8 cellular contexts compared by ENCODE assay signal in genomic region chr19:343451-343931, GRCh38. TPM values are rescaled to one million over a fixed set of nuclear protein-coding genes. Genes with fewer than 3 reads are reported as not detected.
DNase-seq lines count a peak whose midpoint lies in the region; ATAC-seq and TF ChIP-seq lines count a peak whose summit lies in the region.

No MANE protein-coding gene starts in this region.

- H3K4me3 ChIP-seq in adrenal gland (peak overlapping the region in 3 of 4 donors; percentile 23 to 100 (median 67)), suprapubic skin (peak overlapping the region; percentile 90)

- H3K4me1 ChIP-seq in adrenal gland (replicated peaks in 1 of 2) (peaks cover 14 to 34% of the 10 kb centered on the region in 2 donors), suprapubic skin (peaks cover 43% of the 10 kb centered on the region)

- H3K4me1 Mint-ChIP-seq in T-helper 1 cell treated with Interleukin-12 subunit alpha and Interleukin-12 subunit beta and Interleukin-4 antibody, amounts not matched to agents 30 μg/mL and 1 μg/mL, for 36 hours (ENCODE audit: low read depth): peaks cover 35% of the 10 kb centered on the region

- DNase-seq in T-helper 1 cell (no peak), adrenal gland (no peak), iris pigment epithelial cell (ENCODE audit: low read depth) (peak; percentile 19), suprapubic skin (ENCODE audit: low spot score in 2 of 2) (peak in 1 of 2 donors; percentile 60), OCI-M1 (lab: John Stamatoyannopoulos, UW) (no peak), COLO829 (ENCODE audit: low spot score) (no peak)

- peak overlapping the region; percentile 83 for H3K4me3 Mint-ChIP-seq in T-helper 1 cell treated with Interleukin-12 subunit alpha and Interleukin-12 subunit beta and Interleukin-4 antibody, amounts not matched to agents 30 μg/mL and 1 μg/mL, for 36 hours

- TF ChIP-seq POLR2A in adrenal gland (IDR thresholded peaks at IDR 0.05) (no peak), suprapubic skin (IDR thresholded peaks at IDR 0.05) (no peak)

- no peak for TF ChIP-seq EP300 in suprapubic skin (IDR thresholded peaks at IDR 0.05)

- no peaks in the 10 kb centered on the region for H3K9me3 ChIP-seq in adrenal gland (replicated peaks in 1 of 3)
- H3K9me3 ChIP-seq in suprapubic skin: no peaks in the 10 kb centered on the region

- WGBS in adrenal gland, 4 donors: 65 to 72% (median 67%) methylated on average over 7 to 19 of the region's 19 CpGs
- WGBS in suprapubic skin: 45% methylated on average over 14 of the region's 19 CpGs

- no peaks in the 10 kb centered on the region for H3K9me3 Mint-ChIP-seq in T-helper 1 cell treated with Interleukin-12 subunit alpha and Interleukin-12 subunit beta and Interleukin-4 antibody, amounts not matched to agents 30 μg/mL and 1 μg/mL, for 36 hours

- peaks cover 13% of the 10 kb centered on the region for H3K27me3 Mint-ChIP-seq in T-helper 1 cell treated with Interleukin-12 subunit alpha and Interleukin-12 subunit beta and Interleukin-4 antibody, amounts not matched to agents 30 μg/mL and 1 μg/mL, for 36 hours (ENCODE audit: low read depth)

- ATAC-seq in HG02885 (IDR thresholded peaks at IDR 0.05; ENCODE audit: poor library complexity, unreplicated experiment): no peak

- H3K27me3 ChIP-seq in adrenal gland (no peaks in the 10 kb centered on the region), suprapubic skin (no peaks in the 10 kb centered on the region)

- H3K27ac ChIP-seq in adrenal gland (peak overlapping the region in 3 of 5 donors; percentile 48 to 89 (median 59)), suprapubic skin (peak overlapping the region; percentile 88)

- H3K36me3 Mint-ChIP-seq in T-helper 1 cell treated with Interleukin-12 subunit alpha and Interleukin-12 subunit beta and Interleukin-4 antibody, amounts not matched to agents 30 μg/mL and 1 μg/mL, for 36 hours (ENCODE audit: low read depth): peaks cover 12% of the 10 kb centered on the region

- peak overlapping the region; percentile 57 for H3K27ac Mint-ChIP-seq in T-helper 1 cell treated with Interleukin-12 subunit alpha and Interleukin-12 subunit beta and Interleukin-4 antibody, amounts not matched to agents 30 μg/mL and 1 μg/mL, for 36 hours

- intact Hi-C loops in adrenal gland (cut with DNase I): loop anchor here in 1 of 2 donors (10.0 kb wide), 1 partner anchor 151 kb away; the partner anchor contains the start of gene MADCAM1

- no peaks in the 10 kb centered on the region for H3K36me3 ChIP-seq in adrenal gland (replicated peaks in 1 of 2)
- peaks cover 3% of the 10 kb centered on the region for H3K36me3 ChIP-seq in suprapubic skin

- TF ChIP-seq CTCF in adrenal gland (IDR thresholded peaks at IDR 0.05) (no peak), suprapubic skin (IDR thresholded peaks at IDR 0.05) (no peak)

RNA-seq across cellular contexts. Expression of gene MIER2, which starts 1.1 kb away (rescaled TPM):
- total RNA-seq in adrenal gland: 10 to 100 TPM; 10.8 to 24.2 (median 18.2) TPM
- 10 to 100 TPM; 11.6 to 33.9 (median 29.5) TPM for polyA plus RNA-seq in adrenal gland
- total RNA-seq in suprapubic skin: 10 to 100 TPM; 17.5 to 55.7 (median 44.8) TPM

RNA-seq across cellular contexts. Expression of gene PLPP2, which starts 52.3 kb away (rescaled TPM):
- 100 to 1,000 TPM in 1 of 8 donors, 10 to 100 TPM in 2, 1 to 10 TPM in 5; 2.4 to 272 (median 7.8) TPM for total RNA-seq in adrenal gland
- polyA plus RNA-seq in adrenal gland: 1 to 10 TPM in 1 of 3 donors, under 1 TPM in 2; 0.33 to 8.9 (median 0.88) TPM
- 100 to 1,000 TPM in 3 of 4 donors, 10 to 100 TPM in 1; 75.9 to 114 (median 109) TPM for total RNA-seq in suprapubic skin
